Comparison of ENCODE assay signal across 26 cellular contexts in the genomic region with DNA sequence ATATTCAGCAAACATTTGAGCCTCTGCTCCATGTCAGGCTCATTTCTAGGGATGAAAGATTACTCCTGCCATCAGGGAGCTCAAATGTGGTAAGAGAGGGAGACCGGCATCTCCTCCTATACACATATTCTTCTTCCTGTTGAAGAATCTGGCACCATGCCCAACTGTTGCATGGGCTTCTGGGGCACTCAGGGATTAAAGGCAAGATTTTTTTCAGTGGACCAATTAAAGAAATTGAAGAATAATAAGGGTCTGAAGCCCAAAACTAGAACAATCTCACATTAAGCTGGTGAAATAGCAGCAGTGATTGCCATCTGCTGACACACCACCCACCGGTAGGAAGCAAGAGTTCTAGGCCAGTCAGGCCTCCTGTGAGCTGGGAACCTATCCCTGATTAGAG.
DNase-seq lines count a peak whose midpoint lies in the region; ATAC-seq and TF ChIP-seq lines count a peak whose summit lies in the region.
"Had no signal": no experiment of that assay in that cellular context is flagged by ENCODE, and none has a peak within 500 bp of the region (broad histone marks: within the 10 kb centered on the region; RNA-seq: fewer than 3 reads in every experiment).

No MANE protein-coding gene starts in this region.

- BruUV-seq in A673 (replicated peaks; lab: Mats Ljungman, UMichigan), result no TSS peak

- CTCF ChIA-PET in A673 (lab: Charles Lee), result no interaction called here
- CTCF ChIA-PET in activated CD8-positive, alpha-beta T cell treated with anti-CD3 and anti-CD28 coated beads for 36 hours (lab: Charles Lee), result interaction anchor here (1.3 to 1.4 kb wide), 2 partner anchors 12 to 15 kb away, joined by 3 read pairs; no protein-coding TSS in a partner anchor

- H3K4me3 Mint-ChIP-seq in activated CD8-positive, alpha-beta T cell treated with anti-CD3 and anti-CD28 coated beads for 36 hours, result no peak overlapping the region
- H3K4me3 Mint-ChIP-seq: HFFc6; IgD-negative memory B cell; natural killer cell; T-helper 1 cell treated with Interleukin-12 subunit alpha and Interleukin-12 subunit beta and Interleukin-4 antibody, amounts not matched to agents 30 μg/mL and 1 μg/mL, for 36 hours had no signal

- peak overlapping the region; percentile 66 for H3K27ac ChIP-seq in A673 (ENCODE audit: low read depth, low read length, poor library complexity, severe bottlenecking)
- H3K27ac ChIP-seq: BLaER1 treated with 17β-estradiol and CSF1 and Interleukin-3, amounts not matched to agents 10 nM and 100 nM; heart right ventricle; lower lobe of right lung; tibial nerve had no signal

- H3K4me1 ChIP-seq in A673 (ENCODE audit: insufficient read depth, low read length, poor library complexity, severe bottlenecking), result peaks cover 55% of the 10 kb centered on the region
- H3K4me1 ChIP-seq: BLaER1 treated with 17β-estradiol and CSF1 and Interleukin-3, amounts not matched to agents 10 nM and 100 nM; heart right ventricle; lower lobe of right lung; tibial nerve had no signal

- H3K27me3 Mint-ChIP-seq in activated CD8-positive, alpha-beta T cell treated with anti-CD3 and anti-CD28 coated beads for 36 hours, result peaks cover under 1% of the 10 kb centered on the region
- H3K27me3 Mint-ChIP-seq: IgD-negative memory B cell had no signal

- H3K4me3 ChIP-seq in A673 (ENCODE audit: low read depth, low read length, poor library complexity, severe bottlenecking), result no peak overlapping the region
- H3K4me3 ChIP-seq: BLaER1 treated with 17β-estradiol and CSF1 and Interleukin-3, amounts not matched to agents 10 nM and 100 nM; heart right ventricle; lower lobe of right lung; tibial nerve had no signal

- intact Hi-C loops in A673 (cut with micrococcal nuclease; ENCODE audit: unreplicated experiment), result no loop called here
- intact Hi-C loops in activated CD8-positive, alpha-beta T cell treated with anti-CD3 and anti-CD28 coated beads for 36 hours (cut with micrococcal nuclease), result no loop called here

- H3K27me3 ChIP-seq in A673 (replicated peaks; ENCODE audit: insufficient read depth, low read depth, low read length, poor library complexity), result no peaks in the 10 kb centered on the region
- H3K27me3 ChIP-seq: BLaER1 treated with 17β-estradiol and CSF1 and Interleukin-3, amounts not matched to agents 10 nM and 100 nM; heart right ventricle; tibial nerve had no signal

- DNase-seq in A673 (ENCODE audit: low spot score), result peak; percentile 80
- peak; percentile 19 for DNase-seq in COR-L47 (lab: John Stamatoyannopoulos, UW)
- DNase-seq in NCI-H2227 (lab: John Stamatoyannopoulos, UW; ENCODE audit: unreplicated experiment), result peak; percentile 49
- peak; percentile 38 for DNase-seq in cerebellar cortex (ENCODE audit: low spot score)
- DNase-seq in activated CD4-positive, alpha-beta T cell treated with anti-CD3 and anti-CD28 coated beads, Interleukin-2, amount 50 U/mL, for 4 hours, result no peak
- no peak for DNase-seq in activated CD8-positive, alpha-beta T cell treated with anti-CD3 and anti-CD28 coated beads for 36 hours
- DNase-seq: activated CD4-positive, CD25-positive, alpha-beta regulatory T cell; activated naive CD4-positive, alpha-beta T cell treated with Interleukin-2 at 50 U/mL for 16 hours; activated T-cell treated with anti-CD3 and anti-CD28 coated beads, Interleukin-2, amount 50 U/mL, for 48 hours; foreskin melanocyte; GOT3; heart right ventricle; HFFc6; kidney glomerular epithelial cell; lower lobe of right lung; natural killer cell; NCI-H1092; NCI-H1694; nucleus accumbens; OCI-M1; stimulated activated CD4-positive, alpha-beta T cell treated with anti-CD3 and anti-CD28 coated beads, Interleukin-4, amount 100 ng/mL, for 4 hours had no signal

- H3K36me3 ChIP-seq in A673 (ENCODE audit: insufficient read depth, low read length, poor library complexity, severe bottlenecking), result no peaks in the 10 kb centered on the region
- H3K36me3 ChIP-seq: BLaER1 treated with 17β-estradiol and CSF1 and Interleukin-3, amounts not matched to agents 10 nM and 100 nM; heart right ventricle; lower lobe of right lung; tibial nerve had no signal

- no peaks in the 10 kb centered on the region for H3K4me1 Mint-ChIP-seq in activated CD8-positive, alpha-beta T cell treated with anti-CD3 and anti-CD28 coated beads for 36 hours (ENCODE audit: low read depth)
- H3K4me1 Mint-ChIP-seq: natural killer cell had no signal

- H3K9me3 ChIP-seq in A673 (ENCODE audit: low read depth, low read length, poor library complexity, severe bottlenecking), result no peaks in the 10 kb centered on the region
- H3K9me3 ChIP-seq: BLaER1 treated with 17β-estradiol and CSF1 and Interleukin-3, amounts not matched to agents 10 nM and 100 nM; heart right ventricle; lower lobe of right lung; tibial nerve had no signal

- no peak for ATAC-seq in GM21360 (IDR thresholded peaks at IDR 0.05; ENCODE audit: unreplicated experiment)
- ATAC-seq in activated CD8-positive, alpha-beta T cell treated with anti-CD3 and anti-CD28 coated beads for 36 hours, result no peak
- ATAC-seq: heart right ventricle, lower lobe of right lung, natural killer cell had no signal

- no peaks in the 10 kb centered on the region for H3K9me3 Mint-ChIP-seq in activated CD8-positive, alpha-beta T cell treated with anti-CD3 and anti-CD28 coated beads for 36 hours
- H3K9me3 Mint-ChIP-seq: IgD-negative memory B cell; natural killer cell; T-helper 1 cell treated with Interleukin-12 subunit alpha and Interleukin-12 subunit beta and Interleukin-4 antibody, amounts not matched to agents 30 μg/mL and 1 μg/mL, for 36 hours had no signal

- H3K36me3 Mint-ChIP-seq in activated CD8-positive, alpha-beta T cell treated with anti-CD3 and anti-CD28 coated beads for 36 hours (ENCODE audit: low read depth), result no peaks in the 10 kb centered on the region
- H3K36me3 Mint-ChIP-seq: IgD-negative memory B cell, natural killer cell had no signal

- no peak overlapping the region for H3K27ac Mint-ChIP-seq in activated CD8-positive, alpha-beta T cell treated with anti-CD3 and anti-CD28 coated beads for 36 hours
- H3K27ac Mint-ChIP-seq: HFFc6; IgD-negative memory B cell; natural killer cell; T-helper 1 cell treated with Interleukin-12 subunit alpha and Interleukin-12 subunit beta and Interleukin-4 antibody, amounts not matched to agents 30 μg/mL and 1 μg/mL, for 36 hours had no signal

- POLR2A ChIA-PET in A673 (lab: Charles Lee; ENCODE audit: low non-redundant PET), result no interaction called here
- POLR2A ChIA-PET in activated CD8-positive, alpha-beta T cell treated with anti-CD3 and anti-CD28 coated beads for 36 hours (lab: Charles Lee), result interaction anchor here (0.6 kb wide), 1 partner anchor 21 kb away, joined by 3 read pairs; no protein-coding TSS in a partner anchor

- no peak for TF ChIP-seq CTCF in A673 (conservative IDR thresholded peaks at IDR 0.05; ENCODE audit: low read depth, low read length)
- TF ChIP-seq CTCF in activated CD8-positive, alpha-beta T cell treated with anti-CD3 and anti-CD28 coated beads for 36 hours (IDR thresholded peaks at IDR 0.05), result no peak

Comparison
In these comparisons a context has a peak if more than half of its experiments do, and no peak if none do; other contexts are left out.
1. DNase-seq: peak in A673 (single experiment), COR-L47 (single experiment), NCI-H2227 (single experiment) and cerebellar cortex (single experiment); none in activated CD4-positive, alpha-beta T cell treated with anti-CD3 and anti-CD28 coated beads, Interleukin-2, amount 50 U/mL, for 4 hours (0 of 2) and activated CD8-positive, alpha-beta T cell treated with anti-CD3 and anti-CD28 coated beads for 36 hours (single experiment).